ENCODE assay signal across 11 cellular contexts in the genomic region with DNA sequence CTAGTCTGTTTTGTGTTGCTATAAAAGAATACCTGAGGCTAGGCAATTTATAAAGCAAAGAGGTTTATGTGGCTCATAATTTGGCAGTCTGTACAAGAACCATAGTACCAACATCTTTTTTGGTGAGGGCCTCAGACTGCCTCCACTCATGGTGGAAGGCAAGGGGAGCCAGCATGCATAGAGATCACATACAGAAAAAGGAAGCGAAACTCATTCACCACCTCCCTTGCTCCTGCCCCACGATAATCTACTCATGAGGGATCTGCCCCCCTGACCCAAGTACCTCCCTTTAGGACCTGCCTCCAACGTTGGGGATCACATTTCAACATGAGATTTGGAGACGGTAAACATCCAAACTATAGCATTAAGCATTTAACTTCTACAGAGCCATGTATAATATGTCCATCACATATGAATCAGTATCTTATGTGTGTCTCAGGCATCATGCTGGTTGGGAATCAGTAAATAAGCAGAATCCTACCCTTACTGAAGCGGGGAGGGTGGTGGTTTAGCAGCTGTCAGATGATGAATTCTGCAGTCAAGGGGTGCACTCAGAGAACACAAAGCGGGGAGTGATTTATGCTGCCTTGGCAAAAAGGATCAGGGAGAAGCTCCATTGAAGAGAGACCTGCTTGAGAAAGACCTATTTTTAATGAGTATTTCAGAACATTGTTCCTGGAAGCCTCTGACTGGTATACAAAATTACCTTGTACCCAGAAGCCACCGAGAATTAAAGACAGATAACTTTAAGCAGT. TPM values are rescaled to one million over a fixed set of nuclear protein-coding genes. Genes with fewer than 3 reads are reported as not detected.
DNase-seq lines count a peak whose midpoint lies in the region; ATAC-seq and TF ChIP-seq lines count a peak whose summit lies in the region.
"Had no signal": no experiment of that assay in that cellular context is flagged by ENCODE, and none has a peak within 500 bp of the region (broad histone marks: within the 10 kb centered on the region; RNA-seq: fewer than 3 reads in every experiment).

No MANE protein-coding gene starts in this region.

- no peaks in the 10 kb centered on the region for H3K27me3 ChIP-seq in PC-3 (ENCODE audit: low read length)
- H3K27me3 ChIP-seq: adrenal gland had no signal

- ATAC-seq in HG02840 (IDR thresholded peaks at IDR 0.05; ENCODE audit: low FRiP score, unreplicated experiment) (peak; percentile 75), PC-3 (no peak)
- peak; percentile 83 for ATAC-seq in stimulated activated memory B cell treated with anti-CD40 and anti-IgM and Interleukin-4, amounts not matched to agents 10 μg/mL and 1 μg/mL and 100 μg/mL, for 72 hours
- ATAC-seq: natural killer cell treated with Interleukin-12 subunit alpha and Interleukin-12 subunit beta and Interleukin-15 and Interleukin-18, amount 100 ng/mL, for 72 hours had no signal

- no peak overlapping the region for H3K4me2 ChIP-seq in PC-3 (ENCODE audit: low read length)

- H3F3A ChIP-seq in PC-3 (ENCODE audit: low read length, unreplicated experiment), result no peaks in the 10 kb centered on the region

- intact Hi-C loops in activated CD4-positive, alpha-beta memory T cell treated with anti-CD3 and anti-CD28 coated beads for 36 hours (cut with micrococcal nuclease), result no loop called here
- intact Hi-C loops in PC-3 (cut with micrococcal nuclease), result loop anchor here (5.0 kb wide), 1 partner anchor 33 kb away; a partner anchor contains a TSS

- peaks cover 4% of the 10 kb centered on the region; the same call in 1 of the 2 replicates for H3K79me2 ChIP-seq in PC-3 (ENCODE audit: low read length)

- H3K4me1 ChIP-seq in PC-3 (ENCODE audit: insufficient read depth, low read length), result peaks cover 14% of the 10 kb centered on the region

- no peaks in the 10 kb centered on the region for H3K9me3 Mint-ChIP-seq in activated CD4-positive, alpha-beta memory T cell treated with anti-CD3 and anti-CD28 coated beads, Interleukin-2, amount 10 ng/mL, durations not matched to agents 7 days and 5 days
- no peaks in the 10 kb centered on the region for H3K9me3 Mint-ChIP-seq in activated CD4-positive, alpha-beta memory T cell treated with anti-CD3 and anti-CD28 coated beads for 36 hours
- H3K9me3 Mint-ChIP-seq in stimulated activated memory B cell treated with anti-CD40 and anti-IgM and Interleukin-4, amounts not matched to agents 10 μg/mL and 1 μg/mL and 100 μg/mL, for 72 hours, result no peaks in the 10 kb centered on the region
- H3K9me3 Mint-ChIP-seq: natural killer cell treated with Interleukin-12 subunit alpha and Interleukin-12 subunit beta and Interleukin-15 and Interleukin-18, amount 100 ng/mL, for 72 hours had no signal

- H2AFZ ChIP-seq in PC-3 (ENCODE audit: low read length), result no peak overlapping the region

- DNase-seq in activated CD4-positive, alpha-beta memory T cell treated with anti-CD3 and anti-CD28 coated beads, Interleukin-2, amount 10 ng/mL, durations not matched to agents 7 days and 5 days, result no peak
- DNase-seq in activated CD4-positive, alpha-beta memory T cell treated with anti-CD3 and anti-CD28 coated beads for 36 hours, result no peak
- DNase-seq in NAMALWA (ENCODE audit: low spot score) (peak; percentile 62), PC-3 (no peak), pons (ENCODE audit: low spot score) (no peak), NCI-H1694 treated with DMSO at 0.1 percent for 48 hours (lab: John Stamatoyannopoulos, UW) (no peak)
- DNase-seq: adrenal gland, NCI-H1694 had no signal

- H3K27me3 Mint-ChIP-seq in activated CD4-positive, alpha-beta memory T cell treated with anti-CD3 and anti-CD28 coated beads, Interleukin-2, amount 10 ng/mL, durations not matched to agents 7 days and 5 days, result no peaks in the 10 kb centered on the region
- no peaks in the 10 kb centered on the region for H3K27me3 Mint-ChIP-seq in activated CD4-positive, alpha-beta memory T cell treated with anti-CD3 and anti-CD28 coated beads for 36 hours
- no peaks in the 10 kb centered on the region for H3K27me3 Mint-ChIP-seq in stimulated activated memory B cell treated with anti-CD40 and anti-IgM and Interleukin-4, amounts not matched to agents 10 μg/mL and 1 μg/mL and 100 μg/mL, for 72 hours
- H3K27me3 Mint-ChIP-seq: natural killer cell treated with Interleukin-12 subunit alpha and Interleukin-12 subunit beta and Interleukin-15 and Interleukin-18, amount 100 ng/mL, for 72 hours had no signal

- BruUV-seq in PC-3 (replicated peaks; lab: Mats Ljungman, UMichigan), result no TSS peak

- no peak for TF ChIP-seq CTCF in PC-3 (conservative IDR thresholded peaks at IDR 0.05; ENCODE audit: low read depth, low read length)

- H3K4me3 ChIP-seq in PC-3 (ENCODE audit: low read length), result no peak overlapping the region
- H3K4me3 ChIP-seq: adrenal gland had no signal

- H3K9me2 ChIP-seq in PC-3 (replicated peaks; ENCODE audit: low read length), result no peaks in the 10 kb centered on the region

- peaks cover 82% of the 10 kb centered on the region for H3K36me3 Mint-ChIP-seq in activated CD4-positive, alpha-beta memory T cell treated with anti-CD3 and anti-CD28 coated beads, Interleukin-2, amount 10 ng/mL, durations not matched to agents 7 days and 5 days (ENCODE audit: low read depth)
- peaks cover 47% of the 10 kb centered on the region for H3K36me3 Mint-ChIP-seq in activated CD4-positive, alpha-beta memory T cell treated with anti-CD3 and anti-CD28 coated beads for 36 hours
- H3K36me3 Mint-ChIP-seq in stimulated activated memory B cell treated with anti-CD40 and anti-IgM and Interleukin-4, amounts not matched to agents 10 μg/mL and 1 μg/mL and 100 μg/mL, for 72 hours, result peaks cover 88% of the 10 kb centered on the region

- H3K4me3 Mint-ChIP-seq in activated CD4-positive, alpha-beta memory T cell treated with anti-CD3 and anti-CD28 coated beads, Interleukin-2, amount 10 ng/mL, durations not matched to agents 7 days and 5 days, result no peak overlapping the region
- H3K4me3 Mint-ChIP-seq in activated CD4-positive, alpha-beta memory T cell treated with anti-CD3 and anti-CD28 coated beads for 36 hours, result no peak overlapping the region
- H3K4me3 Mint-ChIP-seq in stimulated activated memory B cell treated with anti-CD40 and anti-IgM and Interleukin-4, amounts not matched to agents 10 μg/mL and 1 μg/mL and 100 μg/mL, for 72 hours, result no peak overlapping the region
- H3K4me3 Mint-ChIP-seq: natural killer cell treated with Interleukin-12 subunit alpha and Interleukin-12 subunit beta and Interleukin-15 and Interleukin-18, amount 100 ng/mL, for 72 hours had no signal

- no peak overlapping the region for H3K9ac ChIP-seq in PC-3 (ENCODE audit: low read length)

- CTCF ChIA-PET in activated CD4-positive, alpha-beta memory T cell treated with anti-CD3 and anti-CD28 coated beads, Interleukin-2, amount 10 ng/mL, durations not matched to agents 7 days and 5 days (lab: Charles Lee), result interaction anchor here (0.9 to 1.6 kb wide), 2 partner anchors 14 to 39 kb away, joined by 3 read pairs; no protein-coding TSS in a partner anchor
- CTCF ChIA-PET in activated CD4-positive, alpha-beta memory T cell treated with anti-CD3 and anti-CD28 coated beads for 36 hours (lab: Charles Lee), result interaction anchor here (0.6 to 0.7 kb wide), 2 partner anchors 13 to 596 kb away, joined by 3 read pairs; no protein-coding TSS in a partner anchor
- CTCF ChIA-PET in PC-3 (lab: Charles Lee), result interaction anchor here (0.5 kb wide), 1 partner anchor 14 kb away, joined by 4 read pairs; no protein-coding TSS in a partner anchor

- no peaks in the 10 kb centered on the region for H4K20me1 ChIP-seq in PC-3 (ENCODE audit: low read length)

- peak overlapping the region; percentile 28 for H3K27ac Mint-ChIP-seq in activated CD4-positive, alpha-beta memory T cell treated with anti-CD3 and anti-CD28 coated beads, Interleukin-2, amount 10 ng/mL, durations not matched to agents 7 days and 5 days
- H3K27ac Mint-ChIP-seq in activated CD4-positive, alpha-beta memory T cell treated with anti-CD3 and anti-CD28 coated beads for 36 hours, result no peak overlapping the region
- peak overlapping the region; percentile 13 for H3K27ac Mint-ChIP-seq in stimulated activated memory B cell treated with anti-CD40 and anti-IgM and Interleukin-4, amounts not matched to agents 10 μg/mL and 1 μg/mL and 100 μg/mL, for 72 hours
- H3K27ac Mint-ChIP-seq: natural killer cell treated with Interleukin-12 subunit alpha and Interleukin-12 subunit beta and Interleukin-15 and Interleukin-18, amount 100 ng/mL, for 72 hours had no signal

- POLR2A ChIA-PET in activated CD4-positive, alpha-beta memory T cell treated with anti-CD3 and anti-CD28 coated beads, Interleukin-2, amount 10 ng/mL, durations not matched to agents 7 days and 5 days (lab: Charles Lee), result no interaction called here
- POLR2A ChIA-PET in activated CD4-positive, alpha-beta memory T cell treated with anti-CD3 and anti-CD28 coated beads for 36 hours (lab: Charles Lee), result interaction anchor here (1.2 to 1.8 kb wide), 2 partner anchors 29 to 75 kb away, joined by 3 read pairs; a partner anchor contains a TSS
- POLR2A ChIA-PET in PC-3 (lab: Charles Lee; ENCODE audit: unreplicated experiment), result no interaction called here

- H3K27ac ChIP-seq in PC-3 (ENCODE audit: low read length), result no peak overlapping the region

- peaks cover 92% of the 10 kb centered on the region for H3K36me3 ChIP-seq in PC-3 (ENCODE audit: low read depth, low read length)

- H3K4me1 Mint-ChIP-seq in activated CD4-positive, alpha-beta memory T cell treated with anti-CD3 and anti-CD28 coated beads, Interleukin-2, amount 10 ng/mL, durations not matched to agents 7 days and 5 days, result no peaks in the 10 kb centered on the region
- no peaks in the 10 kb centered on the region for H3K4me1 Mint-ChIP-seq in activated CD4-positive, alpha-beta memory T cell treated with anti-CD3 and anti-CD28 coated beads for 36 hours (ENCODE audit: low read depth)
- H3K4me1 Mint-ChIP-seq in stimulated activated memory B cell treated with anti-CD40 and anti-IgM and Interleukin-4, amounts not matched to agents 10 μg/mL and 1 μg/mL and 100 μg/mL, for 72 hours, result peaks cover 26% of the 10 kb centered on the region

- H3K9me3 ChIP-seq in PC-3 (ENCODE audit: low read length), result no peaks in the 10 kb centered on the region
- H3K9me3 ChIP-seq: adrenal gland had no signal

RNA-seq across cellular contexts. Expression of a gene that starts 34.8 kb away (rescaled TPM):
- 10 to 100 TPM; 41.6 to 44.1 TPM for total RNA-seq in activated CD4-positive, alpha-beta memory T cell treated with anti-CD3 and anti-CD28 coated beads, Interleukin-2, amount 10 ng/mL, durations not matched to agents 7 days and 5 days
- total RNA-seq in activated CD4-positive, alpha-beta memory T cell treated with anti-CD3 and anti-CD28 coated beads for 36 hours, result 10 to 100 TPM; 29.4 to 31.3 TPM
- total RNA-seq in PC-3 (2014; rRNA removed), result 56.6 and 84.7 TPM in 2 replicates

RNA-seq across cellular contexts. Expression of a gene that starts 34.9 kb away (rescaled TPM):
- total RNA-seq in activated CD4-positive, alpha-beta memory T cell treated with anti-CD3 and anti-CD28 coated beads, Interleukin-2, amount 10 ng/mL, durations not matched to agents 7 days and 5 days, result 1 to 10 TPM; 2.0 to 2.3 TPM
- total RNA-seq in activated CD4-positive, alpha-beta memory T cell treated with anti-CD3 and anti-CD28 coated beads for 36 hours, result 1 to 10 TPM; 2.5 to 2.6 TPM
- total RNA-seq in PC-3 (2014; rRNA removed), result 3.8 and 5.7 TPM in 2 replicates

RNA-seq across cellular contexts. Expression of a gene that starts 51.0 kb away (rescaled TPM):
- under 1 TPM in 1 of 2 experiments, not detected in 1; 0.25 TPM for total RNA-seq in activated CD4-positive, alpha-beta memory T cell treated with anti-CD3 and anti-CD28 coated beads, Interleukin-2, amount 10 ng/mL, durations not matched to agents 7 days and 5 days
- total RNA-seq in activated CD4-positive, alpha-beta memory T cell treated with anti-CD3 and anti-CD28 coated beads for 36 hours, result under 1 TPM; 0.41 to 0.78 TPM
- not detected in 2 replicates for total RNA-seq in PC-3 (2014; rRNA removed)
